Comparison of ENCODE assay signal across 10 cellular contexts in the genomic region with DNA sequence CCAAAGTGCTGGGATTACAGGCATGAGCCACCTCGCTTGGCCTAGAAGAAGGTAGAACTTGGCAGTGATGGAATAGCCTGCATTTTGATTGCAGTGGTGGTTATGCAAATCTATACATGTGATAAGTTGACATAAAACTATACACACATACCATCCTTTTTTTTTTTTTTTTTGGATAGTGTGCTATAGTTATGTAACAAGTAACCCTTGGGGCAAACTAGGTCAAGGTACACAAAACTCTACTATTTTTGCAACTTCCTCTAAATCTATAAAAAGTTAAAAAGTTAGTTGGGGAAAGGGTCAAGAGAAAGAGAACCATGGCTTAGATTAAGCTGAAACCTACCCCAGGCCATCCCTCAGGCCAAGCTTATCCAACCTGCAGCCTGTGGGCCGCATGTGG. TPM values are rescaled to one million over a fixed set of nuclear protein-coding genes. Genes with fewer than 3 reads are reported as not detected.
DNase-seq lines count a peak whose midpoint lies in the region; ATAC-seq and TF ChIP-seq lines count a peak whose summit lies in the region.
"Had no signal": no experiment of that assay in that cellular context is flagged by ENCODE, and none has a peak within 500 bp of the region (broad histone marks: within the 10 kb centered on the region; RNA-seq: fewer than 3 reads in every experiment).

No MANE protein-coding gene starts in this region.

- DNase-seq in T-helper 1 cell, result no peak
- DNase-seq in HL-60 (ENCODE audit: low read depth in 1 of 2, low spot score in 1 of 2), result no peak
- DNase-seq in stimulated activated effector memory CD8-positive, alpha-beta T cell treated with anti-CD3 and anti-CD28 coated beads, Interleukin-12 subunit alpha, Interleukin-12 subunit beta, amount 100 ng/mL, for 72 hours (ENCODE audit: low spot score in 2 of 2), result no peak
- no peak for DNase-seq in NCI-H1930 (lab: John Stamatoyannopoulos, UW)
- DNase-seq in stimulated activated CD4-positive, alpha-beta T cell treated with anti-CD3 and anti-CD28 coated beads, Interleukin-4, amount 100 ng/mL, for 24 hours, result no peak
- DNase-seq: NCI-H1105 treated with DMSO at 0.1 percent for 48 hours had no signal

- H3K4me1 Mint-ChIP-seq in T-helper 1 cell treated with Interleukin-12 subunit alpha and Interleukin-12 subunit beta and Interleukin-4 antibody, amounts not matched to agents 30 μg/mL and 1 μg/mL, for 36 hours (ENCODE audit: low read depth), result peaks cover 70% of the 10 kb centered on the region
- H3K4me1 Mint-ChIP-seq in activated T-helper 17 cell treated with anti-CD3 and anti-CD28 coated beads, Interleukin-2, amount 50 U/mL, for 72 hours, result peaks cover 44% of the 10 kb centered on the region
- peaks cover 68% of the 10 kb centered on the region for H3K4me1 Mint-ChIP-seq in stimulated activated effector memory CD8-positive, alpha-beta T cell treated with anti-CD3 and anti-CD28 coated beads, Interleukin-12 subunit alpha, Interleukin-12 subunit beta, amount 100 ng/mL, for 72 hours
- H3K4me1 Mint-ChIP-seq: brain had no signal

- H3K27me3 ChIP-seq in HL-60 (ENCODE audit: insufficient read depth, poor library complexity, severe bottlenecking), result no peaks in the 10 kb centered on the region

- no peak for TF ChIP-seq CTCF in HL-60 (IDR thresholded peaks at IDR 0.05; ENCODE audit: insufficient read depth, low read length)

- no peak overlapping the region for H3K4me3 Mint-ChIP-seq in T-helper 1 cell treated with Interleukin-12 subunit alpha and Interleukin-12 subunit beta and Interleukin-4 antibody, amounts not matched to agents 30 μg/mL and 1 μg/mL, for 36 hours
- H3K4me3 Mint-ChIP-seq in activated T-helper 17 cell treated with anti-CD3 and anti-CD28 coated beads, Interleukin-2, amount 50 U/mL, for 72 hours, result peak overlapping the region; percentile 81
- H3K4me3 Mint-ChIP-seq in stimulated activated effector memory CD8-positive, alpha-beta T cell treated with anti-CD3 and anti-CD28 coated beads, Interleukin-12 subunit alpha, Interleukin-12 subunit beta, amount 100 ng/mL, for 72 hours, result peak overlapping the region; percentile 56
- H3K4me3 Mint-ChIP-seq: brain had no signal

- ATAC-seq in activated T-helper 17 cell treated with anti-CD3 and anti-CD28 coated beads, Interleukin-2, amount 50 U/mL, for 72 hours (replicated peaks), result peak; percentile 4
- peak; percentile 14 for ATAC-seq in stimulated activated effector memory CD8-positive, alpha-beta T cell treated with anti-CD3 and anti-CD28 coated beads, Interleukin-12 subunit alpha, Interleukin-12 subunit beta, amount 100 ng/mL, for 72 hours
- no peak for ATAC-seq in HG02623 (IDR thresholded peaks at IDR 0.05; ENCODE audit: unreplicated experiment)

- peaks cover 4% of the 10 kb centered on the region for H3K9me3 Mint-ChIP-seq in T-helper 1 cell treated with Interleukin-12 subunit alpha and Interleukin-12 subunit beta and Interleukin-4 antibody, amounts not matched to agents 30 μg/mL and 1 μg/mL, for 36 hours
- no peaks in the 10 kb centered on the region for H3K9me3 Mint-ChIP-seq in activated T-helper 17 cell treated with anti-CD3 and anti-CD28 coated beads, Interleukin-2, amount 50 U/mL, for 72 hours
- no peaks in the 10 kb centered on the region for H3K9me3 Mint-ChIP-seq in stimulated activated effector memory CD8-positive, alpha-beta T cell treated with anti-CD3 and anti-CD28 coated beads, Interleukin-12 subunit alpha, Interleukin-12 subunit beta, amount 100 ng/mL, for 72 hours

- peaks cover 70% of the 10 kb centered on the region for H3K36me3 Mint-ChIP-seq in T-helper 1 cell treated with Interleukin-12 subunit alpha and Interleukin-12 subunit beta and Interleukin-4 antibody, amounts not matched to agents 30 μg/mL and 1 μg/mL, for 36 hours (ENCODE audit: low read depth)
- H3K36me3 Mint-ChIP-seq in activated T-helper 17 cell treated with anti-CD3 and anti-CD28 coated beads, Interleukin-2, amount 50 U/mL, for 72 hours (ENCODE audit: low read depth), result peaks cover 70% of the 10 kb centered on the region
- H3K36me3 Mint-ChIP-seq in stimulated activated effector memory CD8-positive, alpha-beta T cell treated with anti-CD3 and anti-CD28 coated beads, Interleukin-12 subunit alpha, Interleukin-12 subunit beta, amount 100 ng/mL, for 72 hours, result peaks cover 56% of the 10 kb centered on the region
- H3K36me3 Mint-ChIP-seq: brain had no signal

- H3K27ac Mint-ChIP-seq in T-helper 1 cell treated with Interleukin-12 subunit alpha and Interleukin-12 subunit beta and Interleukin-4 antibody, amounts not matched to agents 30 μg/mL and 1 μg/mL, for 36 hours, result peak overlapping the region; percentile 96
- peak overlapping the region; percentile 88 for H3K27ac Mint-ChIP-seq in activated T-helper 17 cell treated with anti-CD3 and anti-CD28 coated beads, Interleukin-2, amount 50 U/mL, for 72 hours
- H3K27ac Mint-ChIP-seq in stimulated activated effector memory CD8-positive, alpha-beta T cell treated with anti-CD3 and anti-CD28 coated beads, Interleukin-12 subunit alpha, Interleukin-12 subunit beta, amount 100 ng/mL, for 72 hours, result peak overlapping the region; percentile 89
- H3K27ac Mint-ChIP-seq: brain had no signal

- no peaks in the 10 kb centered on the region for H3K27me3 Mint-ChIP-seq in T-helper 1 cell treated with Interleukin-12 subunit alpha and Interleukin-12 subunit beta and Interleukin-4 antibody, amounts not matched to agents 30 μg/mL and 1 μg/mL, for 36 hours (ENCODE audit: low read depth)
- H3K27me3 Mint-ChIP-seq in activated T-helper 17 cell treated with anti-CD3 and anti-CD28 coated beads, Interleukin-2, amount 50 U/mL, for 72 hours, result no peaks in the 10 kb centered on the region

- peak overlapping the region; percentile 80 for H3K27ac ChIP-seq in HL-60 (replicated peaks)

- H3K4me3 ChIP-seq in HL-60 (replicated peaks; ENCODE audit: insufficient read depth, low read length), result no peak overlapping the region

RNA-seq across cellular contexts. Expression of gene TRIM14, which starts 11.1 kb away (rescaled TPM):
- total RNA-seq in activated T-helper 17 cell treated with anti-CD3 and anti-CD28 coated beads, Interleukin-2, amount 50 U/mL, for 72 hours, result 10 to 100 TPM; 43.4 to 57.8 TPM

RNA-seq across cellular contexts. Expression of gene NANS, which starts 51.4 kb away (rescaled TPM):
- total RNA-seq in activated T-helper 17 cell treated with anti-CD3 and anti-CD28 coated beads, Interleukin-2, amount 50 U/mL, for 72 hours, result 10 to 100 TPM; 46.4 to 54.4 TPM
